ENCODE assay signal across 9 cellular contexts in the genomic region with DNA sequence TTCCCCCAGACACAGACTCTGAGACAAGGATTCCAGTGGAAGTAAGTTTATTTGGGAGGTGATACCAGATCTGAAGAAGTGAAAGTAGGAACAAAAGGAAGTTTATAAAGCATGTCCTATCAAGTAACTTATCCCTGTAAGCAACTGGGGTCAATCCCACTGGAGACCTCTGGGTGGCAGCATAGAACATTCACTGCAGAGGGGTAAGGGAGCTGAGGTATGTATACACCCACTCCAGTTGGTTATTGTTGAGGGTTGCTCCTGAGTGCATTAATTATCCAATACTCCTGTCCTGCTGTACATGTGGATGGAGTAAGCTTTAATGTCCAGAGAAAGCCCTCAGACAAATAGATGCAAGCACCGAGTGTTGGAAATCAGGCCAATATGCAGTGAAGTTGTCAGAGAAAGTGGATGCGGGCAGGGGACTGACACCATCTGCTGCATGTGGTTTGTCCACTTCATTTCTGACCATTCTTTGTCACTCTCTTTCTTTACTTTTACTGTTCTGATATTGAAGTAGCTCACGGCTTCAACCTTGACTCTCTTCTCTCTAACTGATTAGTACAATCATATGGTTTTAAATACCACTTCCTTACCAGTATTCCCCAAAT. TPM values are rescaled to one million over a fixed set of nuclear protein-coding genes. Genes with fewer than 3 reads are reported as not detected.
DNase-seq lines count a peak whose midpoint lies in the region; ATAC-seq, FAIRE-seq and TF ChIP-seq lines count a peak whose summit lies in the region.
"Had no signal": no experiment of that assay in that cellular context is flagged by ENCODE, and none has a peak within 500 bp of the region (broad histone marks: within the 10 kb centered on the region; RNA-seq: fewer than 3 reads in every experiment).

No MANE protein-coding gene starts in this region.

- H3K27ac ChIP-seq in left ventricle myocardium inferior (replicated peaks) (no peak overlapping the region), right cardiac atrium (ENCODE audit: low read length) (no peak overlapping the region), astrocyte (ENCODE audit: low read depth, low read length) (no peak overlapping the region), right lobe of liver (no peak overlapping the region)

- ATAC-seq in right cardiac atrium (no peak), right lobe of liver (peak; percentile 50 to 60 (median 55))

- H3K27ac Mint-ChIP-seq in astrocyte (ENCODE audit: unreplicated experiment) = no peak overlapping the region
- H3K27ac Mint-ChIP-seq: stimulated activated naive CD8-positive, alpha-beta T cell treated with anti-CD3 and anti-CD28 coated beads, Interleukin-15, Interleukin-2, amounts not matched to agents 100 ng/mL and 50 ng/mL, for 24 hours had no signal

- H2AFZ ChIP-seq in astrocyte (ENCODE audit: low read depth, low read length) = no peak overlapping the region

- H3K4me3 Mint-ChIP-seq in astrocyte (ENCODE audit: unreplicated experiment) = no peak overlapping the region
- H3K4me3 Mint-ChIP-seq: stimulated activated naive CD8-positive, alpha-beta T cell treated with anti-CD3 and anti-CD28 coated beads, Interleukin-15, Interleukin-2, amounts not matched to agents 100 ng/mL and 50 ng/mL, for 24 hours had no signal

- H3K27me3 Mint-ChIP-seq in astrocyte (ENCODE audit: low read depth, unreplicated experiment) = peaks cover 17% of the 10 kb centered on the region

- intact Hi-C loops in left ventricle myocardium inferior (cut with micrococcal nuclease) = no loop called here
- intact Hi-C loops in right cardiac atrium (cut with DNase I) = loop anchor here in 1 of 4 donors (5.0 kb wide), 1 partner anchor 62 kb away; no protein-coding TSS in a partner anchor
- intact Hi-C loops in right lobe of liver (cut with DNase I) = loop anchor here in 1 of 2 donors (10.0 kb wide), 1 partner anchor 59 kb away; no protein-coding TSS in a partner anchor

- DNase-seq in left ventricle myocardium inferior (no peak), right cardiac atrium (no peak), NCI-H69 (lab: John Stamatoyannopoulos, UW) (peak; percentile 53), astrocyte (ENCODE audit: low read depth) (no peak), right lobe of liver (no peak), amygdala (lab: John Stamatoyannopoulos, UW) (no peak), mesenteric fat pad (ENCODE audit: low spot score) (no peak), GM12891 (ENCODE audit: insufficient read length, low spot score) (no peak)

- H3K4me1 ChIP-seq in left ventricle myocardium inferior (no peaks in the 10 kb centered on the region), right cardiac atrium (ENCODE audit: control insufficient read depth, insufficient read depth, low read length) (no peaks in the 10 kb centered on the region), astrocyte (ENCODE audit: insufficient read depth, low read length) (no peaks in the 10 kb centered on the region), right lobe of liver (no peaks in the 10 kb centered on the region)

- H3K79me2 ChIP-seq in astrocyte (ENCODE audit: insufficient read depth, low read length) = no peaks in the 10 kb centered on the region

- H4K20me1 ChIP-seq in astrocyte (ENCODE audit: insufficient read depth, low read length) = no peaks in the 10 kb centered on the region

- peaks cover 13% of the 10 kb centered on the region for H3K9me3 ChIP-seq in left ventricle myocardium inferior (replicated peaks)
- no peaks in the 10 kb centered on the region for H3K9me3 ChIP-seq in right cardiac atrium (ENCODE audit: control insufficient read depth, low read length)
- H3K9me3 ChIP-seq in astrocyte (ENCODE audit: insufficient read depth, low read depth, low read length) = peaks cover 4% of the 10 kb centered on the region
- no peaks in the 10 kb centered on the region for H3K9me3 ChIP-seq in right lobe of liver

- no peak overlapping the region for H3K4me2 ChIP-seq in astrocyte (ENCODE audit: low read length)

- FAIRE-seq in astrocyte (lab: Jason Lieb, UNC) (no peak), GM12891 (lab: Jason Lieb, UNC) (no peak)

- 94% methylated on average over 3 of the region's 3 CpGs for WGBS in right cardiac atrium
- WGBS in right lobe of liver (ENCODE audit: insufficient coverage, low coverage, low lambda C conversion rate, missing lambda C conversion rate) = 100% methylated on average over 2 of the region's 3 CpGs

- H3K27me3 ChIP-seq in left ventricle myocardium inferior (ENCODE audit: low read depth) = peaks cover 9% of the 10 kb centered on the region
- no peaks in the 10 kb centered on the region for H3K27me3 ChIP-seq in right cardiac atrium (ENCODE audit: control insufficient read depth, insufficient read depth)
- H3K27me3 ChIP-seq in astrocyte (ENCODE audit: insufficient read depth, low read length) = no peaks in the 10 kb centered on the region
- H3K27me3 ChIP-seq in right lobe of liver = no peaks in the 10 kb centered on the region

- H3K9me3 Mint-ChIP-seq in astrocyte (ENCODE audit: unreplicated experiment) = peaks cover 8% of the 10 kb centered on the region
- H3K9me3 Mint-ChIP-seq: stimulated activated naive CD8-positive, alpha-beta T cell treated with anti-CD3 and anti-CD28 coated beads, Interleukin-15, Interleukin-2, amounts not matched to agents 100 ng/mL and 50 ng/mL, for 24 hours had no signal

- TF ChIP-seq POLR2A in right lobe of liver (IDR thresholded peaks at IDR 0.05) (no peak), GM12891 (IDR thresholded peaks at IDR 0.05; ENCODE audit: low read depth, low read length) (no peak)

- H3K9ac ChIP-seq in astrocyte (ENCODE audit: low read length) = no peak overlapping the region

- H3K4me1 Mint-ChIP-seq in astrocyte (ENCODE audit: low read depth, unreplicated experiment) = peaks cover 2% of the 10 kb centered on the region

- peaks cover 28% of the 10 kb centered on the region for H3K36me3 Mint-ChIP-seq in astrocyte (ENCODE audit: low read depth, unreplicated experiment)

- no peaks in the 10 kb centered on the region for H3K36me3 ChIP-seq in left ventricle myocardium inferior
- no peaks in the 10 kb centered on the region for H3K36me3 ChIP-seq in astrocyte (ENCODE audit: insufficient read depth, low read length)
- H3K36me3 ChIP-seq in right lobe of liver = no peaks in the 10 kb centered on the region

- TF ChIP-seq CTCF in left ventricle myocardium inferior (IDR thresholded peaks at IDR 0.05; ENCODE audit: borderline replicate concordance) (peak; percentile 56), astrocyte (IDR thresholded peaks at IDR 0.05; ENCODE audit: insufficient read depth, low read depth, low read length) (peak; percentile 64), right lobe of liver (IDR thresholded peaks at IDR 0.05) (peak; percentile 21 to 52 (median 44))

- H3K4me3 ChIP-seq in left ventricle myocardium inferior (no peak overlapping the region), right cardiac atrium (ENCODE audit: low read length) (no peak overlapping the region), astrocyte (ENCODE audit: insufficient read depth, low read depth, low read length) (no peak overlapping the region), right lobe of liver (no peak overlapping the region)

TF ChIP-seq in GM12891, 5 proteins besides CTCF, POLR2A, EP300 and RAD21:
- TF ChIP-seq SPI1 (IDR thresholded peaks at IDR 0.05; ENCODE audit: low read depth, low read length) (no peak), POLR2AphosphoS5 (IDR thresholded peaks at IDR 0.05; ENCODE audit: low read depth, low read length) (no peak), POU2F2 (IDR thresholded peaks at IDR 0.05; ENCODE audit: low read depth, low read length) (no peak), TAF1 (IDR thresholded peaks at IDR 0.05; ENCODE audit: low read depth, low read length) (no peak), PAX5 (IDR thresholded peaks at IDR 0.05; ENCODE audit: insufficient read depth, low read length, severe bottlenecking) (no peak)

RNA-seq across cellular contexts. Expression of gene NOTCH3, which starts 46.7 kb away (rescaled TPM):
- 21.7 TPM for total RNA-seq in left ventricle myocardium inferior
- total RNA-seq in right cardiac atrium = 10 to 100 TPM; 11.3 to 22.1 (median 17.2) TPM
- 10.9 TPM for polyA plus RNA-seq in right cardiac atrium
- 162 and 219 TPM in 2 replicates for total RNA-seq in astrocyte
- total RNA-seq in right lobe of liver = 1 to 10 TPM; 1.7 to 6.7 (median 2.4) TPM
- total RNA-seq in mesenteric fat pad = 60.3 TPM
- polyA plus RNA-seq in GM12891 (2012; ENCODE audit: low read depth, missing spikeins) = 0.42 TPM

RNA-seq across cellular contexts. Expression of gene SYDE1, which starts 46.9 kb away (rescaled TPM):
- 13.1 TPM for total RNA-seq in left ventricle myocardium inferior
- 10 to 100 TPM; 15.2 to 20.9 (median 16.5) TPM for total RNA-seq in right cardiac atrium
- 11.3 TPM for polyA plus RNA-seq in right cardiac atrium
- total RNA-seq in astrocyte = 40.6 and 46.6 TPM in 2 replicates
- 1 to 10 TPM; 2.7 to 7.4 (median 4.6) TPM for total RNA-seq in right lobe of liver
- total RNA-seq in mesenteric fat pad = 38.6 TPM
- polyA plus RNA-seq in GM12891 (2012; ENCODE audit: low read depth, missing spikeins) = not detected

Comparison
In these comparisons a context has a peak if more than half of its experiments do, and no peak if none do; other contexts are left out.
1. ATAC-seq: peak in right lobe of liver (4 of 4); none in right cardiac atrium (0 of 2).
2. Peak in every context shown above with its lines, with median percentiles within 50 percentile points of each other: CTCF ChIP-seq.